ENCODE assay signal across 8 cellular contexts in genomic region chr19:18920400-18920799, GRCh38. TPM values are rescaled to one million over a fixed set of nuclear protein-coding genes. Genes with fewer than 3 reads are reported as not detected.
A peak's percentile ranks its signal among the peaks of the same experiment; 100 is the strongest.
DNase-seq lines count a peak whose midpoint lies in the region; ATAC-seq and TF ChIP-seq lines count a peak whose summit lies in the region.

No MANE protein-coding gene starts in this region.

- no peak for DNase-seq in activated T-cell treated with anti-CD3 and anti-CD28 coated beads, Interleukin-2, amount 50 U/mL, for 24 hours
- DNase-seq in activated T-cell treated with anti-CD3 and anti-CD28 coated beads, Interleukin-2, amount 50 U/mL, for 1 hour = no peak
- no peak for DNase-seq in activated naive CD8-positive, alpha-beta T cell treated with anti-CD3 and anti-CD28 coated beads, Interleukin-2, amount 50 U/mL, for 24 hours
- DNase-seq in left lung (no peak), testis (no peak), islet precursor cell (no peak), NCI-H2081 (lab: John Stamatoyannopoulos, UW) (no peak), NCI-H128 (lab: John Stamatoyannopoulos, UW; ENCODE audit: unreplicated experiment) (no peak)

- no peaks in the 10 kb centered on the region for H3K27me3 Mint-ChIP-seq in activated T-cell treated with anti-CD3 and anti-CD28 coated beads, Interleukin-2, amount 50 U/mL, for 24 hours
- H3K27me3 Mint-ChIP-seq in activated naive CD8-positive, alpha-beta T cell treated with anti-CD3 and anti-CD28 coated beads, Interleukin-2, amount 50 U/mL, for 24 hours = peaks cover 3% of the 10 kb centered on the region

- H3K36me3 ChIP-seq in left lung (peaks cover 0 to 54% of the 10 kb centered on the region in 2 donors), testis (ENCODE audit: low read depth, missing control alignments) (no peaks in the 10 kb centered on the region)

- peaks cover 87% of the 10 kb centered on the region for H3K36me3 Mint-ChIP-seq in activated T-cell treated with anti-CD3 and anti-CD28 coated beads, Interleukin-2, amount 50 U/mL, for 24 hours (ENCODE audit: low read depth)
- H3K36me3 Mint-ChIP-seq in activated naive CD8-positive, alpha-beta T cell treated with anti-CD3 and anti-CD28 coated beads, Interleukin-2, amount 50 U/mL, for 24 hours (ENCODE audit: low read depth) = peaks cover 45% of the 10 kb centered on the region

- H3K4me1 Mint-ChIP-seq in activated T-cell treated with anti-CD3 and anti-CD28 coated beads, Interleukin-2, amount 50 U/mL, for 24 hours (ENCODE audit: low read depth) = peaks cover 41% of the 10 kb centered on the region
- peaks cover 46% of the 10 kb centered on the region for H3K4me1 Mint-ChIP-seq in activated naive CD8-positive, alpha-beta T cell treated with anti-CD3 and anti-CD28 coated beads, Interleukin-2, amount 50 U/mL, for 24 hours

- no peak for TF ChIP-seq CTCF in left lung (IDR thresholded peaks at IDR 0.05)
- TF ChIP-seq CTCF in testis (IDR thresholded peaks at IDR 0.05) = no peak

- WGBS in testis, 2 donors = 47 to 54% methylated on average over 4 to 9 of the region's 9 CpGs

- H3K27ac ChIP-seq in left lung (no peak overlapping the region), testis (no peak overlapping the region)

- no peak for ATAC-seq in activated naive CD8-positive, alpha-beta T cell treated with anti-CD3 and anti-CD28 coated beads, Interleukin-2, amount 50 U/mL, for 24 hours
- ATAC-seq in left lung = no peak

- H3K4me1 ChIP-seq in left lung (peaks cover 20 to 51% of the 10 kb centered on the region in 2 donors), testis (peaks cover 20% of the 10 kb centered on the region)

- TF ChIP-seq POLR2A in testis (IDR thresholded peaks at IDR 0.05) = no peak

- H3K9me3 Mint-ChIP-seq in activated T-cell treated with anti-CD3 and anti-CD28 coated beads, Interleukin-2, amount 50 U/mL, for 24 hours = no peaks in the 10 kb centered on the region
- no peaks in the 10 kb centered on the region for H3K9me3 Mint-ChIP-seq in activated naive CD8-positive, alpha-beta T cell treated with anti-CD3 and anti-CD28 coated beads, Interleukin-2, amount 50 U/mL, for 24 hours

- intact Hi-C loops in left lung (cut with DNase I) (no loop called here), testis (cut with DNase I; ENCODE audit: low total_unique reads) (no loop called here)

- peak overlapping the region; percentile 94 for H3K4me3 Mint-ChIP-seq in activated T-cell treated with anti-CD3 and anti-CD28 coated beads, Interleukin-2, amount 50 U/mL, for 24 hours
- peak overlapping the region; percentile 94 for H3K4me3 Mint-ChIP-seq in activated naive CD8-positive, alpha-beta T cell treated with anti-CD3 and anti-CD28 coated beads, Interleukin-2, amount 50 U/mL, for 24 hours

- H3K9me3 ChIP-seq in left lung (no peaks in the 10 kb centered on the region), testis (no peaks in the 10 kb centered on the region)

- H3K4me3 ChIP-seq in left lung (peak overlapping the region; percentile 90 to 94), testis (peak overlapping the region; percentile 81 to 82)

- H3K27ac Mint-ChIP-seq in activated T-cell treated with anti-CD3 and anti-CD28 coated beads, Interleukin-2, amount 50 U/mL, for 24 hours = peak overlapping the region; percentile 97
- peak overlapping the region; percentile 94 for H3K27ac Mint-ChIP-seq in activated naive CD8-positive, alpha-beta T cell treated with anti-CD3 and anti-CD28 coated beads, Interleukin-2, amount 50 U/mL, for 24 hours

- H3K27me3 ChIP-seq in left lung = no peaks in the 10 kb centered on the region
- H3K27me3 ChIP-seq in testis = no peaks in the 10 kb centered on the region

RNA-seq across cellular contexts. Expression of gene DDX49, which starts 0.9 kb away (rescaled TPM):
- total RNA-seq in left lung (10 to 100 TPM; 33.5 to 40.7 TPM), testis (10 to 100 TPM; 84.8 to 95.6 TPM)
- 65.6 TPM for polyA plus RNA-seq in testis (ENCODE audit: insufficient read depth, low read depth, low replicate concordance)

RNA-seq across cellular contexts. Expression of gene COPE, which starts 1.2 kb away (rescaled TPM):
- total RNA-seq in left lung = 100 to 1,000 TPM; 196 to 226 TPM
- 100 to 1,000 TPM; 490 to 692 TPM for total RNA-seq in testis
- polyA plus RNA-seq in testis (ENCODE audit: insufficient read depth, low read depth, low replicate concordance) = 343 TPM

RNA-seq across cellular contexts. Expression of gene HOMER3, which starts 20.6 kb away (rescaled TPM):
- total RNA-seq in left lung = 10 to 100 TPM; 27.6 to 32.1 TPM
- total RNA-seq in testis = 10 to 100 TPM; 31.3 to 39.6 TPM
- polyA plus RNA-seq in testis (ENCODE audit: insufficient read depth, low read depth, low replicate concordance) = 19.9 TPM

RNA-seq across cellular contexts. Expression of gene CERS1, which starts 24.4 kb away (rescaled TPM):
- under 1 TPM; 0.20 to 0.24 TPM for total RNA-seq in left lung
- 10 to 100 TPM; 64.5 to 73.2 TPM for total RNA-seq in testis
- 43.0 TPM for polyA plus RNA-seq in testis (ENCODE audit: insufficient read depth, low read depth, low replicate concordance)
